In the genomic region with DNA sequence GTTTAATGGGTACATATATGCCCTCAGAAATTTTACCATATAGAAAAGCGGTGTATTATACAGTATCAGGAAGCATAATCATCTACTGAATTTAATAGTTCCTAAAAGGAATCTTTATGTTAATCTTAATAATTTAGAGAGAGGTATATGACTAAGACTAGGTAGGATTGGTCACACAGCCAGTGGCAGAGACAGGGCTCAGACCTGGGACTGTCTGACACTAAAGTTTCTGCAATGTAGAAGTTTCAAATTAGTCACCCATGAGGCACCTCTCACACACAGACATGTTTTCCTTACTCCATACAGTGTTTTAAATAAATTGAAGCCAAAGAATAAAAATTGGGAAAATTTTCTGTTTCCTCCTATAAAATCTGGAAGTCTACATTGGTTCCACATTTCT, we compare ENCODE assay signal across 25 cellular contexts.
"Had no signal": no experiment of that assay in that cellular context is flagged by ENCODE, and none has a peak within 500 bp of the region (broad histone marks: within the 10 kb centered on the region; RNA-seq: fewer than 3 reads in every experiment).

No MANE protein-coding gene starts in this region.

- H3K27ac Mint-ChIP-seq: activated CD4-positive, alpha-beta memory T cell treated with anti-CD3 and anti-CD28 coated beads for 36 hours; activated naive CD8-positive, alpha-beta T cell treated with anti-CD3 and anti-CD28 coated beads, Interleukin-2, amount 10 ng/mL, durations not matched to agents 7 days and 5 days; natural killer cell treated with Interleukin-12 subunit alpha and Interleukin-12 subunit beta and Interleukin-15 and Interleukin-18, amount 100 ng/mL, for 72 hours; stimulated activated memory B cell treated with anti-CD40 and anti-IgM and Interleukin-4, amounts not matched to agents 10 μg/mL and 1 μg/mL and 100 μg/mL, for 72 hours; T-helper 1 cell treated with Interleukin-12 subunit alpha and Interleukin-12 subunit beta and Interleukin-4 antibody, amounts not matched to agents 30 μg/mL and 1 μg/mL, for 36 hours had no signal

- H3K9ac ChIP-seq: SK-N-SH had no signal

- H3K27me3 ChIP-seq: brain microvascular endothelial cell, esophagus muscularis mucosa, heart right ventricle, right atrium auricular region, suprapubic skin, tibial artery, upper lobe of right lung had no signal

- H3K9me3 Mint-ChIP-seq: activated CD4-positive, alpha-beta memory T cell treated with anti-CD3 and anti-CD28 coated beads for 36 hours; activated naive CD8-positive, alpha-beta T cell treated with anti-CD3 and anti-CD28 coated beads, Interleukin-2, amount 10 ng/mL, durations not matched to agents 7 days and 5 days; activated T-cell treated with anti-CD3 and anti-CD28 coated beads, Interleukin-2, amount 50 U/mL, for 4 hours; natural killer cell treated with Interleukin-12 subunit alpha and Interleukin-12 subunit beta and Interleukin-15 and Interleukin-18, amount 100 ng/mL, for 72 hours; stimulated activated memory B cell treated with anti-CD40 and anti-IgM and Interleukin-4, amounts not matched to agents 10 μg/mL and 1 μg/mL and 100 μg/mL, for 72 hours; T-helper 1 cell treated with Interleukin-12 subunit alpha and Interleukin-12 subunit beta and Interleukin-4 antibody, amounts not matched to agents 30 μg/mL and 1 μg/mL, for 36 hours had no signal

- H3K4me3 ChIP-seq: esophagus muscularis mucosa, heart right ventricle, lower lobe of right lung, right atrium auricular region, suprapubic skin, tibial artery, upper lobe of right lung had no signal

- H3K27me3 Mint-ChIP-seq: activated CD4-positive, alpha-beta memory T cell treated with anti-CD3 and anti-CD28 coated beads for 36 hours; activated naive CD8-positive, alpha-beta T cell treated with anti-CD3 and anti-CD28 coated beads, Interleukin-2, amount 10 ng/mL, durations not matched to agents 7 days and 5 days; natural killer cell treated with Interleukin-12 subunit alpha and Interleukin-12 subunit beta and Interleukin-15 and Interleukin-18, amount 100 ng/mL, for 72 hours; stimulated activated memory B cell treated with anti-CD40 and anti-IgM and Interleukin-4, amounts not matched to agents 10 μg/mL and 1 μg/mL and 100 μg/mL, for 72 hours had no signal

- H3K9me2 ChIP-seq: SK-N-SH had no signal

- ATAC-seq: heart right ventricle; left lobe of liver; lower lobe of right lung; natural killer cell treated with Interleukin-12 subunit alpha and Interleukin-12 subunit beta and Interleukin-15 and Interleukin-18, amount 100 ng/mL, for 72 hours; stimulated activated memory B cell treated with anti-CD40 and anti-IgM and Interleukin-4, amounts not matched to agents 10 μg/mL and 1 μg/mL and 100 μg/mL, for 72 hours; upper lobe of right lung had no signal

- H3K4me1 ChIP-seq: esophagus muscularis mucosa, heart right ventricle, lower lobe of right lung, right atrium auricular region, suprapubic skin, tibial artery, upper lobe of right lung had no signal

- H3K4me2 ChIP-seq: SK-N-SH had no signal

- H3K27ac ChIP-seq: brain microvascular endothelial cell, esophagus muscularis mucosa, heart right ventricle, lower lobe of right lung, right atrium auricular region, suprapubic skin, tibial artery, upper lobe of right lung had no signal

- H3K4me3 Mint-ChIP-seq: activated CD4-positive, alpha-beta memory T cell treated with anti-CD3 and anti-CD28 coated beads for 36 hours; activated naive CD8-positive, alpha-beta T cell treated with anti-CD3 and anti-CD28 coated beads, Interleukin-2, amount 10 ng/mL, durations not matched to agents 7 days and 5 days; activated T-cell treated with anti-CD3 and anti-CD28 coated beads, Interleukin-2, amount 50 U/mL, for 4 hours; natural killer cell treated with Interleukin-12 subunit alpha and Interleukin-12 subunit beta and Interleukin-15 and Interleukin-18, amount 100 ng/mL, for 72 hours; stimulated activated memory B cell treated with anti-CD40 and anti-IgM and Interleukin-4, amounts not matched to agents 10 μg/mL and 1 μg/mL and 100 μg/mL, for 72 hours; T-helper 1 cell treated with Interleukin-12 subunit alpha and Interleukin-12 subunit beta and Interleukin-4 antibody, amounts not matched to agents 30 μg/mL and 1 μg/mL, for 36 hours had no signal

- H3K9me3 ChIP-seq: esophagus muscularis mucosa, heart right ventricle, lower lobe of right lung, right atrium auricular region, SK-N-SH, suprapubic skin, tibial artery, upper lobe of right lung had no signal

- H3K4me1 Mint-ChIP-seq: activated naive CD8-positive, alpha-beta T cell treated with anti-CD3 and anti-CD28 coated beads, Interleukin-2, amount 10 ng/mL, durations not matched to agents 7 days and 5 days; stimulated activated memory B cell treated with anti-CD40 and anti-IgM and Interleukin-4, amounts not matched to agents 10 μg/mL and 1 μg/mL and 100 μg/mL, for 72 hours had no signal

- DNase-seq: activated CD4-positive, alpha-beta memory T cell treated with anti-CD3 and anti-CD28 coated beads for 36 hours; activated CD8-positive, alpha-beta memory T cell treated with anti-CD3 and anti-CD28 coated beads, Interleukin-2, amount 50 U/mL, for 48 hours; activated naive CD4-positive, alpha-beta T cell; activated naive CD8-positive, alpha-beta T cell treated with anti-CD3 and anti-CD28 coated beads, Interleukin-2, amount 10 ng/mL, durations not matched to agents 7 days and 5 days; activated T-cell treated with anti-CD3 and anti-CD28 coated beads, Interleukin-2, amount 50 U/mL, for 4 hours; amniotic stem cell; brain microvascular endothelial cell; caudate nucleus; foreskin melanocyte; heart right ventricle; lower lobe of right lung; mesendoderm; SK-N-SH; stimulated activated CD4-positive, alpha-beta T cell treated with anti-CD3 and anti-CD28 coated beads, Interleukin-4, amount 100 ng/mL, for 1 hour; SW 1271; T-helper 9 cell; tibial artery; upper lobe of right lung had no signal
